Comparison of ENCODE assay signal across 9 cellular contexts in genomic region chr16:48393843-48394703, GRCh38. TPM values are rescaled to one million over a fixed set of nuclear protein-coding genes. Genes with fewer than 3 reads are reported as not detected.
DNase-seq lines count a peak whose midpoint lies in the region; ATAC-seq, FAIRE-seq and TF ChIP-seq lines count a peak whose summit lies in the region.
"Had no signal": no experiment of that assay in that cellular context is flagged by ENCODE, and none has a peak within 500 bp of the region (broad histone marks: within the 10 kb centered on the region; RNA-seq: fewer than 3 reads in every experiment).

No MANE protein-coding gene starts in this region.

- DNase-seq in GM23248 = peak; percentile 96
- no peak for DNase-seq in activated T-helper 2 cell treated with anti-CD3 and anti-CD28 coated beads, Interferon-gamma antibody, Interleukin-2, Interleukin-4, amounts not matched to agents 10 μg/mL and 5 μg/mL and 100 μg/mL, durations not matched to agents 14 hours and 24 hours and 36 hours (ENCODE audit: low spot score)
- peak in 1 of 5 donors; percentile 40 for DNase-seq in heart left ventricle
- peak; percentile 91 for DNase-seq in sigmoid colon
- no peak for DNase-seq in left colon
- DNase-seq in HTR-8/SVneo (ENCODE audit: insufficient read length, low spot score) = no peak
- no peak for DNase-seq in epidermal melanocyte (ENCODE audit: insufficient read length, low spot score)
- DNase-seq in HPDE6-E6E7 (ENCODE audit: extremely low spot score) = no peak

- intact Hi-C loops in activated T-helper 2 cell treated with anti-CD3 and anti-CD28 coated beads, Interferon-gamma antibody, Interleukin-2, Interleukin-4, amounts not matched to agents 10 μg/mL and 5 μg/mL and 100 μg/mL, durations not matched to agents 14 hours and 24 hours and 36 hours (cut with micrococcal nuclease) = no loop called here
- intact Hi-C loops in heart left ventricle (cut with DNase I) = no loop called here
- intact Hi-C loops in sigmoid colon (cut with DNase I) = no loop called here
- intact Hi-C loops in left colon (cut with DNase I, micrococcal nuclease) = no loop called here

- no peaks in the 10 kb centered on the region for H3K36me3 ChIP-seq in GM23248 (ENCODE audit: low read depth)
- no peaks in the 10 kb centered on the region for H3K36me3 ChIP-seq in heart left ventricle
- no peaks in the 10 kb centered on the region for H3K36me3 ChIP-seq in sigmoid colon

- peak overlapping the region; percentile 29 for H3K27ac Mint-ChIP-seq in activated T-helper 2 cell treated with anti-CD3 and anti-CD28 coated beads, Interferon-gamma antibody, Interleukin-2, Interleukin-4, amounts not matched to agents 10 μg/mL and 5 μg/mL and 100 μg/mL, durations not matched to agents 14 hours and 24 hours and 36 hours

- no peak overlapping the region for H3K4me3 Mint-ChIP-seq in activated T-helper 2 cell treated with anti-CD3 and anti-CD28 coated beads, Interferon-gamma antibody, Interleukin-2, Interleukin-4, amounts not matched to agents 10 μg/mL and 5 μg/mL and 100 μg/mL, durations not matched to agents 14 hours and 24 hours and 36 hours (ENCODE audit: low read depth)
- H3K4me3 Mint-ChIP-seq: central memory CD8-positive, alpha-beta T cell had no signal

- TF ChIP-seq CTCF in heart left ventricle (IDR thresholded peaks at IDR 0.05) (no peak), sigmoid colon (IDR thresholded peaks at IDR 0.05) (no peak)

- H3K9me3 ChIP-seq in GM23248 (ENCODE audit: low read depth) (no peaks in the 10 kb centered on the region), heart left ventricle (no peaks in the 10 kb centered on the region), sigmoid colon (no peaks in the 10 kb centered on the region)

- H3K27ac ChIP-seq in GM23248 (peak overlapping the region; percentile 89), heart left ventricle (peak overlapping the region in 1 of 12 donors; percentile 61), sigmoid colon (peak overlapping the region; percentile 52 to 59 (median 54))

- H3K9me2 ChIP-seq in GM23248 (ENCODE audit: insufficient read depth) = no peaks in the 10 kb centered on the region

- H3K4me1 Mint-ChIP-seq in activated T-helper 2 cell treated with anti-CD3 and anti-CD28 coated beads, Interferon-gamma antibody, Interleukin-2, Interleukin-4, amounts not matched to agents 10 μg/mL and 5 μg/mL and 100 μg/mL, durations not matched to agents 14 hours and 24 hours and 36 hours (ENCODE audit: low read depth) = peaks cover 5% of the 10 kb centered on the region
- H3K4me1 Mint-ChIP-seq: central memory CD8-positive, alpha-beta T cell had no signal

- H3K79me2 ChIP-seq in GM23248 (ENCODE audit: insufficient read depth) = no peaks in the 10 kb centered on the region

- H3K4me2 ChIP-seq in GM23248 (ENCODE audit: unreplicated experiment) = peak overlapping the region; percentile 64

- peak in 3 of 4 donors; percentile 36 to 88 (median 72) for ATAC-seq in heart left ventricle
- no peak for ATAC-seq in left colon

- H3K36me3 Mint-ChIP-seq in activated T-helper 2 cell treated with anti-CD3 and anti-CD28 coated beads, Interferon-gamma antibody, Interleukin-2, Interleukin-4, amounts not matched to agents 10 μg/mL and 5 μg/mL and 100 μg/mL, durations not matched to agents 14 hours and 24 hours and 36 hours (ENCODE audit: low read depth) = no peaks in the 10 kb centered on the region

- no peaks in the 10 kb centered on the region for H3K27me3 ChIP-seq in GM23248 (replicated peaks; ENCODE audit: insufficient read depth)
- H3K27me3 ChIP-seq in heart left ventricle = no peaks in the 10 kb centered on the region
- H3K27me3 ChIP-seq in sigmoid colon = no peaks in the 10 kb centered on the region

- peak overlapping the region; percentile 76 for H3K9ac ChIP-seq in GM23248

- no peak for TF ChIP-seq POLR2A in heart left ventricle (IDR thresholded peaks at IDR 0.05)
- TF ChIP-seq POLR2A in sigmoid colon (IDR thresholded peaks at IDR 0.05) = no peak

- no peaks in the 10 kb centered on the region for H4K20me1 ChIP-seq in GM23248 (ENCODE audit: insufficient read depth)

- FAIRE-seq in HTR-8/SVneo (lab: Jason Lieb, UNC) = no peak

- H3K4me1 ChIP-seq in GM23248 (ENCODE audit: insufficient read depth) (peaks cover 15% of the 10 kb centered on the region), heart left ventricle (peaks cover 0 to 2% (median 0%) of the 10 kb centered on the region in 12 donors), sigmoid colon (no peaks in the 10 kb centered on the region)

- no peak for TF ChIP-seq EP300 in sigmoid colon (IDR thresholded peaks at IDR 0.05)

- H3K4me3 ChIP-seq in GM23248 = no peak overlapping the region
- no peak overlapping the region for H3K4me3 ChIP-seq in heart left ventricle
- H3K4me3 ChIP-seq in sigmoid colon = no peak overlapping the region

- no peaks in the 10 kb centered on the region for H3K9me3 Mint-ChIP-seq in activated T-helper 2 cell treated with anti-CD3 and anti-CD28 coated beads, Interferon-gamma antibody, Interleukin-2, Interleukin-4, amounts not matched to agents 10 μg/mL and 5 μg/mL and 100 μg/mL, durations not matched to agents 14 hours and 24 hours and 36 hours
- H3K9me3 Mint-ChIP-seq: central memory CD8-positive, alpha-beta T cell had no signal

- H3K27me3 Mint-ChIP-seq in activated T-helper 2 cell treated with anti-CD3 and anti-CD28 coated beads, Interferon-gamma antibody, Interleukin-2, Interleukin-4, amounts not matched to agents 10 μg/mL and 5 μg/mL and 100 μg/mL, durations not matched to agents 14 hours and 24 hours and 36 hours (ENCODE audit: low read depth) = no peaks in the 10 kb centered on the region
- H3K27me3 Mint-ChIP-seq: central memory CD8-positive, alpha-beta T cell had no signal

- WGBS in GM23248 (ENCODE audit: low coverage in 1 of 2, low lambda C conversion rate in 2 of 2, missing lambda C conversion rate in 2 of 2), 2 experiments = 32 to 35% methylated on average over 17 of the region's 17 CpGs
- WGBS in heart left ventricle, 4 donors = 80 to 84% (median 83%) methylated on average over 17 of the region's 17 CpGs
- 84 to 91% methylated on average over 17 of the region's 17 CpGs for WGBS in sigmoid colon, 2 donors

- H2AFZ ChIP-seq in GM23248 = peak overlapping the region; percentile 93

- peaks cover 25% of the 10 kb centered on the region for H3F3A ChIP-seq in GM23248 (ENCODE audit: insufficient read depth)

- in situ Hi-C loops in GM23248 (cut with MboI) = no loop called here

RNA-seq across cellular contexts. Expression of gene SIAH1, which starts 8.9 kb away (rescaled TPM):
- total RNA-seq in GM23248 (2014; rRNA removed; shearing (Covaris generic)) = 24.4 and 24.9 TPM in 2 replicates
- 29.9 and 31.0 TPM in 2 replicates for polyA plus RNA-seq in GM23248 (2016; fragmentation: Nextera tagmentation; extraction: Ambion mirVana)
- total RNA-seq in activated T-helper 2 cell treated with anti-CD3 and anti-CD28 coated beads, Interferon-gamma antibody, Interleukin-2, Interleukin-4, amounts not matched to agents 10 μg/mL and 5 μg/mL and 100 μg/mL, durations not matched to agents 14 hours and 24 hours and 36 hours = 16.2 and 17.0 TPM in 2 replicates
- 10 to 100 TPM; 10.9 to 21.5 (median 15.5) TPM for total RNA-seq in heart left ventricle
- polyA plus RNA-seq in heart left ventricle = 10 to 100 TPM; 10.1 to 12.5 TPM
- total RNA-seq in sigmoid colon = 10 to 100 TPM; 23.5 to 37.4 (median 29.9) TPM
- polyA plus RNA-seq in sigmoid colon = 10 to 100 TPM; 18.1 to 34.2 (median 21.5) TPM
- total RNA-seq in left colon = 10 to 100 TPM; 25.1 to 30.7 TPM

Comparison
In these comparisons a context has a peak if more than half of its experiments do, and no peak if none do; other contexts are left out.
1. DNase-seq: peak in GM23248 (single experiment) and sigmoid colon (single experiment); none in activated T-helper 2 cell treated with anti-CD3 and anti-CD28 coated beads, Interferon-gamma antibody, Interleukin-2, Interleukin-4, amounts not matched to agents 10 μg/mL and 5 μg/mL and 100 μg/mL, durations not matched to agents 14 hours and 24 hours and 36 hours (single experiment), left colon (0 of 2), HTR-8/SVneo (single experiment), epidermal melanocyte (single experiment) and HPDE6-E6E7 (single experiment).